1 cellular context compared by ENCODE assay signal in the genomic region with DNA sequence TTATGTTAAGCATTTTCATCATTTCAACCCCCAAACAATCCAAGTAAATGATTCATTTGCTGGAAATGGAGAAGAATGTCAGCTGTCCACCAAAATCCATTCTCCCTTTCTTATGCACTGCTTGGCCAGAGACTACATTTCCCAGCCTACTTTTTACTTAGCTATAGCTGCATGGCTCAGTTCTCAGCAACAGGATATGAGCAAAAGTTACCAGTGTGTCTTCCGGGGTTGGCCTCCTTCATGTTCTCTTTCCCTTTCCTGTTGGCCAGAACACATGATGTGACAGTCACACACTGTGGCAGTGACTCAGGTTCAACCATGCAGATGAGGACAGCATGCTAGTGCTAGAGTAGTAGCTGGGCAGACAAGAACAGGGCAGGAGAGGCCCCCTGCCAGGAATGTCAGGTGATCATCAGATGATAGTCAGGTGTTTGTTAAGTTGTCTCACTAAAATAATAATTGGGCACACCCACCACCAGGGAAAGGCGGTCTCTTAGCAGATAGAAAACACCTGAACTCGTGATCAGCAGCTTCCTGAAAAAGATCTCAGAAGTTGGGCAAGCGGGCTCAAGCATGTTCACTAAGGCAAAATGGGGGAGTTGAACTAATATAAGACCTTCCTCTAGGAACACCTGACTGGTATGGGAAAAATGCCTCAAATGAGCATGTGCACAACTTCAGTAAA.
TF ChIP-seq lines count a peak whose summit lies in the region.

No MANE protein-coding gene starts in this region.

TF ChIP-seq in K562, 482 proteins besides CTCF, POLR2A, EP300 and RAD21 (continued from another document and continues in another):
- TF ChIP-seq, protein P1, sequence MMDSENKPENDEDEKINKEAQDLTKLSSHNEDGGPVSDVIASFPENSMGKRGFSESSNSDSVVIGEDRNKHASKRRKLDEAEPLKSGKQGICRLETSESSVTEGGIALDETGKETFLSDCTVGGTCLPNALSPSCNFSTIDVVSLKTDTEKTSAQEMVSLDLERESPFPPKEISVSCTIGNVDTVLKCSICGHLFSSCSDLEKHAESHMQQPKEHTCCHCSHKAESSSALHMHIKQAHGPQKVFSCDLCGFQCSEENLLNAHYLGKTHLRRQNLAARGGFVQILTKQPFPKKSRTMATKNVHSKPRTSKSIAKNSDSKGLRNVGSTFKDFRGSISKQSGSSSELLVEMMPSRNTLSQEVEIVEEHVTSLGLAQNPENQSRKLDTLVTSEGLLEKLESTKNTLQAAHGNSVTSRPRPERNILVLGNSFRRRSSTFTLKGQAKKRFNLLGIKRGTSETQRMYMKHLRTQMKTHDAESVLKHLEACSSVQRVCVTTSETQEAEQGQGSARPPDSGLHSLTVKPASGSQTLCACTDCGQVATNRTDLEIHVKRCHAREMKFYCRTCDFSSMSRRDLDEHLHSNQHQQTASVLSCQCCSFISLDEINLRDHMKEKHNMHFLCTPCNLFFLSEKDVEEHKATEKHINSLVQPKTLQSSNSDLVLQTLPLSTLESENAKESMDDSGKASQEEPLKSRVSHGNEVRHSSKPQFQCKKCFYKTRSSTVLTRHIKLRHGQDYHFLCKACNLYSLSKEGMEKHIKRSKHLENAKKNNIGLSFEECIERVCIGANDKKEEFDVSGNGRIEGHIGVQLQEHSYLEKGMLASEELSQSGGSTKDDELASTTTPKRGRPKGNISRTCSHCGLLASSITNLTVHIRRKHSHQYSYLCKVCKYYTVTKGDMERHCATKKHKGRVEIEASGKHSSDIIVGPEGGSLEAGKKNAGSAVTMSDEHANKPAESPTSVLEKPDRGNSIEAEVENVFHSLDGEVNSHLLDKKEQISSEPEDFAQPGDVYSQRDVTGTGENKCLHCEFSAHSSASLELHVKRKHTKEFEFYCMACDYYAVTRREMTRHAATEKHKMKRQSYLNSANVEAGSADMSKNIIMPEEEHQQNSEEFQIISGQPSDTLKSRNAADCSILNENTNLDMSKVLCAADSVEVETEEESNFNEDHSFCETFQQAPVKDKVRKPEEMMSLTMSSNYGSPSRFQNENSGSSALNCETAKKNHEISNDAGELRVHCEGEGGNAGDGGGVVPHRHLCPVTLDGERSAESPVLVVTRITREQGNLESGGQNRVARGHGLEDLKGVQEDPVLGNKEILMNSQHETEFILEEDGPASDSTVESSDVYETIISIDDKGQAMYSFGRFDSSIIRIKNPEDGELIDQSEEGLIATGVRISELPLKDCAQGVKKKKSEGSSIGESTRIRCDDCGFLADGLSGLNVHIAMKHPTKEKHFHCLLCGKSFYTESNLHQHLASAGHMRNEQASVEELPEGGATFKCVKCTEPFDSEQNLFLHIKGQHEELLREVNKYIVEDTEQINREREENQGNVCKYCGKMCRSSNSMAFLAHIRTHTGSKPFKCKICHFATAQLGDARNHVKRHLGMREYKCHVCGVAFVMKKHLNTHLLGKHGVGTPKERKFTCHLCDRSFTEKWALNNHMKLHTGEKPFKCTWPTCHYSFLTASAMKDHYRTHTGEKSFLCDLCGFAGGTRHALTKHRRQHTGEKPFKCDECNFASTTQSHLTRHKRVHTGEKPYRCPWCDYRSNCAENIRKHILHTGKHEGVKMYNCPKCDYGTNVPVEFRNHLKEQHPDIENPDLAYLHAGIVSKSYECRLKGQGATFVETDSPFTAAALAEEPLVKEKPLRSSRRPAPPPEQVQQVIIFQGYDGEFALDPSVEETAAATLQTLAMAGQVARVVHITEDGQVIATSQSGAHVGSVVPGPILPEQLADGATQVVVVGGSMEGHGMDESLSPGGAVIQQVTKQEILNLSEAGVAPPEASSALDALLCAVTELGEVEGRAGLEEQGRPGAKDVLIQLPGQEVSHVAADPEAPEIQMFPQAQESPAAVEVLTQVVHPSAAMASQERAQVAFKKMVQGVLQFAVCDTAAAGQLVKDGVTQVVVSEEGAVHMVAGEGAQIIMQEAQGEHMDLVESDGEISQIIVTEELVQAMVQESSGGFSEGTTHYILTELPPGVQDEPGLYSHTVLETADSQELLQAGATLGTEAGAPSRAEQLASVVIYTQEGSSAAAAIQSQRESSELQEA (IDR thresholded peaks at IDR 0.05; ENCODE audit: low read depth), result no peak
- no peak for TF ChIP-seq LCOR (CRISPR knock-in tag; IDR thresholded peaks at IDR 0.05)
- TF ChIP-seq FOXA3 (CRISPR knock-in tag; conservative IDR thresholded peaks at IDR 0.05 in 1 of 2, IDR thresholded peaks at IDR 0.05 in 1 of 2), result no peak
- TF ChIP-seq JUN (IDR thresholded peaks at IDR 0.05; ENCODE audit: borderline replicate concordance, low read depth, low read length), result no peak; the same call in 1 of the 2 replicates
- no peak for TF ChIP-seq JUN (CRISPR knock-in tag; IDR thresholded peaks at IDR 0.05; ENCODE audit: borderline replicate concordance)
- TF ChIP-seq NR2C1 (IDR thresholded peaks at IDR 0.05), result no peak
- TF ChIP-seq NR2C1 (tag; IDR thresholded peaks at IDR 0.05), result no peak
- TF ChIP-seq, protein P2, sequence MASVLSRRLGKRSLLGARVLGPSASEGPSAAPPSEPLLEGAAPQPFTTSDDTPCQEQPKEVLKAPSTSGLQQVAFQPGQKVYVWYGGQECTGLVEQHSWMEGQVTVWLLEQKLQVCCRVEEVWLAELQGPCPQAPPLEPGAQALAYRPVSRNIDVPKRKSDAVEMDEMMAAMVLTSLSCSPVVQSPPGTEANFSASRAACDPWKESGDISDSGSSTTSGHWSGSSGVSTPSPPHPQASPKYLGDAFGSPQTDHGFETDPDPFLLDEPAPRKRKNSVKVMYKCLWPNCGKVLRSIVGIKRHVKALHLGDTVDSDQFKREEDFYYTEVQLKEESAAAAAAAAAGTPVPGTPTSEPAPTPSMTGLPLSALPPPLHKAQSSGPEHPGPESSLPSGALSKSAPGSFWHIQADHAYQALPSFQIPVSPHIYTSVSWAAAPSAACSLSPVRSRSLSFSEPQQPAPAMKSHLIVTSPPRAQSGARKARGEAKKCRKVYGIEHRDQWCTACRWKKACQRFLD (CRISPR knock-in tag; IDR thresholded peaks at IDR 0.05), result peak; percentile 86
- TF ChIP-seq MCM3 (IDR thresholded peaks at IDR 0.05), result no peak
- TF ChIP-seq HIVEP1 (CRISPR knock-in tag; IDR thresholded peaks at IDR 0.05), result no peak
- TF ChIP-seq, protein P3, sequence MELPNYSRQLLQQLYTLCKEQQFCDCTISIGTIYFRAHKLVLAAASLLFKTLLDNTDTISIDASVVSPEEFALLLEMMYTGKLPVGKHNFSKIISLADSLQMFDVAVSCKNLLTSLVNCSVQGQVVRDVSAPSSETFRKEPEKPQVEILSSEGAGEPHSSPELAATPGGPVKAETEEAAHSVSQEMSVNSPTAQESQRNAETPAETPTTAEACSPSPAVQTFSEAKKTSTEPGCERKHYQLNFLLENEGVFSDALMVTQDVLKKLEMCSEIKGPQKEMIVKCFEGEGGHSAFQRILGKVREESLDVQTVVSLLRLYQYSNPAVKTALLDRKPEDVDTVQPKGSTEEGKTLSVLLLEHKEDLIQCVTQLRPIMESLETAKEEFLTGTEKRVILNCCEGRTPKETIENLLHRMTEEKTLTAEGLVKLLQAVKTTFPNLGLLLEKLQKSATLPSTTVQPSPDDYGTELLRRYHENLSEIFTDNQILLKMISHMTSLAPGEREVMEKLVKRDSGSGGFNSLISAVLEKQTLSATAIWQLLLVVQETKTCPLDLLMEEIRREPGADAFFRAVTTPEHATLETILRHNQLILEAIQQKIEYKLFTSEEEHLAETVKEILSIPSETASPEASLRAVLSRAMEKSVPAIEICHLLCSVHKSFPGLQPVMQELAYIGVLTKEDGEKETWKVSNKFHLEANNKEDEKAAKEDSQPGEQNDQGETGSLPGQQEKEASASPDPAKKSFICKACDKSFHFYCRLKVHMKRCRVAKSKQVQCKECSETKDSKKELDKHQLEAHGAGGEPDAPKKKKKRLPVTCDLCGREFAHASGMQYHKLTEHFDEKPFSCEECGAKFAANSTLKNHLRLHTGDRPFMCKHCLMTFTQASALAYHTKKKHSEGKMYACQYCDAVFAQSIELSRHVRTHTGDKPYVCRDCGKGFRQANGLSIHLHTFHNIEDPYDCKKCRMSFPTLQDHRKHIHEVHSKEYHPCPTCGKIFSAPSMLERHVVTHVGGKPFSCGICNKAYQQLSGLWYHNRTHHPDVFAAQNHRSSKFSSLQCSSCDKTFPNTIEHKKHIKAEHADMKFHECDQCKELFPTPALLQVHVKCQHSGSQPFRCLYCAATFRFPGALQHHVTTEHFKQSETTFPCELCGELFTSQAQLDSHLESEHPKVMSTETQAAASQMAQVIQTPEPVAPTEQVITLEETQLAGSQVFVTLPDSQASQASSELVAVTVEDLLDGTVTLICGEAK (IDR thresholded peaks at IDR 0.05), result peak; percentile 80
- TF ChIP-seq, protein P3 (CRISPR knock-in tag; IDR thresholded peaks at IDR 0.05), result no peak
- peak; percentile 92 for TF ChIP-seq ZKSCAN1 (IDR thresholded peaks at IDR 0.05; ENCODE audit: low read depth, low read length)
- TF ChIP-seq, protein P4, sequence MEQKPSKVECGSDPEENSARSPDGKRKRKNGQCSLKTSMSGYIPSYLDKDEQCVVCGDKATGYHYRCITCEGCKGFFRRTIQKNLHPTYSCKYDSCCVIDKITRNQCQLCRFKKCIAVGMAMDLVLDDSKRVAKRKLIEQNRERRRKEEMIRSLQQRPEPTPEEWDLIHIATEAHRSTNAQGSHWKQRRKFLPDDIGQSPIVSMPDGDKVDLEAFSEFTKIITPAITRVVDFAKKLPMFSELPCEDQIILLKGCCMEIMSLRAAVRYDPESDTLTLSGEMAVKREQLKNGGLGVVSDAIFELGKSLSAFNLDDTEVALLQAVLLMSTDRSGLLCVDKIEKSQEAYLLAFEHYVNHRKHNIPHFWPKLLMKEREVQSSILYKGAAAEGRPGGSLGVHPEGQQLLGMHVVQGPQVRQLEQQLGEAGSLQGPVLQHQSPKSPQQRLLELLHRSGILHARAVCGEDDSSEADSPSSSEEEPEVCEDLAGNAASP (IDR thresholded peaks at IDR 0.05), result no peak
- no peak for TF ChIP-seq LEF1 (IDR thresholded peaks at IDR 0.05)
- TF ChIP-seq, protein P5, sequence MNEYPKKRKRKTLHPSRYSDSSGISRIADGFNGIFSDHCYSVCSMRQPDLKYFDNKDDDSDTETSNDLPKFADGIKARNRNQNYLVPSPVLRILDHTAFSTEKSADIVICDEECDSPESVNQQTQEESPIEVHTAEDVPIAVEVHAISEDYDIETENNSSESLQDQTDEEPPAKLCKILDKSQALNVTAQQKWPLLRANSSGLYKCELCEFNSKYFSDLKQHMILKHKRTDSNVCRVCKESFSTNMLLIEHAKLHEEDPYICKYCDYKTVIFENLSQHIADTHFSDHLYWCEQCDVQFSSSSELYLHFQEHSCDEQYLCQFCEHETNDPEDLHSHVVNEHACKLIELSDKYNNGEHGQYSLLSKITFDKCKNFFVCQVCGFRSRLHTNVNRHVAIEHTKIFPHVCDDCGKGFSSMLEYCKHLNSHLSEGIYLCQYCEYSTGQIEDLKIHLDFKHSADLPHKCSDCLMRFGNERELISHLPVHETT (CRISPR knock-in tag; conservative IDR thresholded peaks at IDR 0.05 in 1 of 2, IDR thresholded peaks at IDR 0.05 in 1 of 2), result no peak
- TF ChIP-seq POU5F1 (IDR thresholded peaks at IDR 0.05; ENCODE audit: borderline replicate concordance, low read depth, low read length, partially characterized antibody), result no peak
- TF ChIP-seq NFE2 (IDR thresholded peaks at IDR 0.05; ENCODE audit: low read depth), result peak; percentile 48; the same call in 1 of the 2 replicates
- TF ChIP-seq MECOM (CRISPR knock-in tag; IDR thresholded peaks at IDR 0.05), result no peak
- TF ChIP-seq EWSR1 (IDR thresholded peaks at IDR 0.05; ENCODE audit: borderline replicate concordance, low read depth, partially characterized antibody), result no peak
- TF ChIP-seq, protein P6, sequence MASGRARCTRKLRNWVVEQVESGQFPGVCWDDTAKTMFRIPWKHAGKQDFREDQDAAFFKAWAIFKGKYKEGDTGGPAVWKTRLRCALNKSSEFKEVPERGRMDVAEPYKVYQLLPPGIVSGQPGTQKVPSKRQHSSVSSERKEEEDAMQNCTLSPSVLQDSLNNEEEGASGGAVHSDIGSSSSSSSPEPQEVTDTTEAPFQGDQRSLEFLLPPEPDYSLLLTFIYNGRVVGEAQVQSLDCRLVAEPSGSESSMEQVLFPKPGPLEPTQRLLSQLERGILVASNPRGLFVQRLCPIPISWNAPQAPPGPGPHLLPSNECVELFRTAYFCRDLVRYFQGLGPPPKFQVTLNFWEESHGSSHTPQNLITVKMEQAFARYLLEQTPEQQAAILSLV (tag; IDR thresholded peaks at IDR 0.05), result no peak
- TF ChIP-seq HNRNPUL1 (IDR thresholded peaks at IDR 0.05; ENCODE audit: low read length), result no peak
- TF ChIP-seq ZNF431 (CRISPR knock-in tag; IDR thresholded peaks at IDR 0.05), result no peak
- no peak for TF ChIP-seq SLC30A9 (CRISPR knock-in tag; IDR thresholded peaks at IDR 0.05)
- TF ChIP-seq ZNF561 (CRISPR knock-in tag; conservative IDR thresholded peaks at IDR 0.05), result no peak
- TF ChIP-seq DACH1 (IDR thresholded peaks at IDR 0.05; ENCODE audit: partially characterized antibody), result no peak
